ENCODE assay signal across 1 cellular context in genomic region chr3:8621141-8621540, GRCh38.
TF ChIP-seq lines count a peak whose summit lies in the region.

No MANE protein-coding gene starts in this region.

TF ChIP-seq in IMR-90, 13 proteins besides CTCF, POLR2A, EP300 and RAD21:
- TF ChIP-seq USF2 (IDR thresholded peaks at IDR 0.05; ENCODE audit: low read depth, low read length) (no peak), BHLHE40 (IDR thresholded peaks at IDR 0.05; ENCODE audit: low read depth, low read length) (no peak), MXI1 (IDR thresholded peaks at IDR 0.05; ENCODE audit: borderline replicate concordance, low read depth, low read length) (no peak), RFX5 (IDR thresholded peaks at IDR 0.05; ENCODE audit: low read depth, low read length) (no peak), CEBPB (IDR thresholded peaks at IDR 0.05; ENCODE audit: low read depth, low read length) (no peak), ELK1 (IDR thresholded peaks at IDR 0.05; ENCODE audit: borderline replicate concordance, low read depth, low read length) (no peak), MAFK (IDR thresholded peaks at IDR 0.05; ENCODE audit: low read depth, low read length) (no peak), NFE2L2 (IDR thresholded peaks at IDR 0.05; ENCODE audit: low read depth, low read length) (no peak), FOS (IDR thresholded peaks at IDR 0.05; ENCODE audit: low read depth, low read length) (no peak), CHD1 (IDR thresholded peaks at IDR 0.05; ENCODE audit: low read depth, low read length) (no peak), SMC3 (IDR thresholded peaks at IDR 0.05; ENCODE audit: low read depth, low read length) (no peak), MAZ (IDR thresholded peaks at IDR 0.05; ENCODE audit: borderline replicate concordance, low read depth, low read length) (no peak), RCOR1 (IDR thresholded peaks at IDR 0.05; ENCODE audit: insufficient replicate concordance, low read length) (no peak)
